31 cellular contexts compared by ENCODE assay signal in genomic region chr10:118349235-118349634, GRCh38.
"Had no signal": no experiment of that assay in that cellular context is flagged by ENCODE, and none has a peak within 500 bp of the region (broad histone marks: within the 10 kb centered on the region; RNA-seq: fewer than 3 reads in every experiment).

No MANE protein-coding gene starts in this region.

- H3K27me3 ChIP-seq: ascending aorta had no signal

- ATAC-seq: activated T-cell treated with anti-CD3 and anti-CD28 coated beads, Interleukin-2, amount 50 U/mL, for 4 hours had no signal

- H3K9me3 ChIP-seq: ascending aorta, MG63 had no signal

- H3K4me3 Mint-ChIP-seq: activated B cell treated with CpG ODN at 0.5 μM for 24 hours; activated naive CD4-positive, alpha-beta T cell treated with anti-CD3 and anti-CD28 coated beads for 36 hours; activated naive CD8-positive, alpha-beta T cell; activated T-cell treated with anti-CD3 and anti-CD28 coated beads, Interleukin-2, amount 50 U/mL, for 4 hours; activated T-helper 1 cell treated with anti-CD3 and anti-CD28 coated beads, Interleukin-12 subunit alpha, Interleukin-12 subunit beta, Interleukin-2, Interleukin-4 antibody, amounts not matched to agents 30 ng/mL and 10 ng/mL and 1 ng/mL, durations not matched to agents 14 hours and 24 hours and 36 hours had no signal

- H3K4me1 ChIP-seq: ascending aorta had no signal

- H3K36me3 Mint-ChIP-seq: activated naive CD8-positive, alpha-beta T cell had no signal

- H3K9me3 Mint-ChIP-seq: activated B cell treated with CpG ODN at 0.5 μM for 24 hours; activated naive CD4-positive, alpha-beta T cell treated with anti-CD3 and anti-CD28 coated beads for 36 hours; activated T-cell treated with anti-CD3 and anti-CD28 coated beads, Interleukin-2, amount 50 U/mL, for 4 hours; activated T-helper 1 cell treated with anti-CD3 and anti-CD28 coated beads, Interleukin-12 subunit alpha, Interleukin-12 subunit beta, Interleukin-2, Interleukin-4 antibody, amounts not matched to agents 30 ng/mL and 10 ng/mL and 1 ng/mL, durations not matched to agents 14 hours and 24 hours and 36 hours had no signal

- H3K36me3 ChIP-seq: ascending aorta, MG63 had no signal

- DNase-seq: activated B cell treated with CpG ODN at 0.5 μM for 24 hours; activated CD4-positive, alpha-beta T cell treated with anti-CD3 and anti-CD28 coated beads for 4 hours; activated CD4-positive, alpha-beta T cell treated with anti-CD3 and anti-CD28 coated beads, Interleukin-2, amount 50 U/mL, for 4 hours; activated CD4-positive, CD25-positive, alpha-beta regulatory T cell treated with anti-CD3 and anti-CD28 coated beads, Interleukin-2, amount 50 U/mL, for 72 hours; activated gamma-delta T cell treated with Interleukin-2 at 50 U/mL for 16 hours; activated naive CD4-positive, alpha-beta T cell treated with anti-CD3 and anti-CD28 coated beads for 36 hours; activated T-cell treated with anti-CD3 and anti-CD28 coated beads for 4 hours; activated T-cell treated with anti-CD3 and anti-CD28 coated beads, Interleukin-2, amount 50 U/mL, for 4 hours; amygdala; Kasumi-1; KG1; MG63; NCI-H1092 treated with DMSO at 0.1 percent for 48 hours; NCI-H1417; NCI-H146; NCI-H187; NCI-H2029 treated with DMSO at 0.1 percent for 48 hours; NCI-H2107; NCI-H2171; NCI-H510A; NCI-H526; NCI-H748 treated with DMSO at 0.1 percent for 48 hours; Right ventricle myocardium superior; SW 1271; T-helper 1 cell; T-helper 9 cell had no signal

- H3K27ac Mint-ChIP-seq: activated B cell treated with CpG ODN at 0.5 μM for 24 hours; activated naive CD4-positive, alpha-beta T cell treated with anti-CD3 and anti-CD28 coated beads for 36 hours; activated naive CD8-positive, alpha-beta T cell; activated T-helper 1 cell treated with anti-CD3 and anti-CD28 coated beads, Interleukin-12 subunit alpha, Interleukin-12 subunit beta, Interleukin-2, Interleukin-4 antibody, amounts not matched to agents 30 ng/mL and 10 ng/mL and 1 ng/mL, durations not matched to agents 14 hours and 24 hours and 36 hours had no signal

- H3K4me1 Mint-ChIP-seq: activated B cell treated with CpG ODN at 0.5 μM for 24 hours had no signal

- H3K27ac ChIP-seq: ascending aorta, coronary artery, VCaP had no signal

- H3K4me3 ChIP-seq: ascending aorta, coronary artery, MG63 had no signal
